In the genomic region with DNA sequence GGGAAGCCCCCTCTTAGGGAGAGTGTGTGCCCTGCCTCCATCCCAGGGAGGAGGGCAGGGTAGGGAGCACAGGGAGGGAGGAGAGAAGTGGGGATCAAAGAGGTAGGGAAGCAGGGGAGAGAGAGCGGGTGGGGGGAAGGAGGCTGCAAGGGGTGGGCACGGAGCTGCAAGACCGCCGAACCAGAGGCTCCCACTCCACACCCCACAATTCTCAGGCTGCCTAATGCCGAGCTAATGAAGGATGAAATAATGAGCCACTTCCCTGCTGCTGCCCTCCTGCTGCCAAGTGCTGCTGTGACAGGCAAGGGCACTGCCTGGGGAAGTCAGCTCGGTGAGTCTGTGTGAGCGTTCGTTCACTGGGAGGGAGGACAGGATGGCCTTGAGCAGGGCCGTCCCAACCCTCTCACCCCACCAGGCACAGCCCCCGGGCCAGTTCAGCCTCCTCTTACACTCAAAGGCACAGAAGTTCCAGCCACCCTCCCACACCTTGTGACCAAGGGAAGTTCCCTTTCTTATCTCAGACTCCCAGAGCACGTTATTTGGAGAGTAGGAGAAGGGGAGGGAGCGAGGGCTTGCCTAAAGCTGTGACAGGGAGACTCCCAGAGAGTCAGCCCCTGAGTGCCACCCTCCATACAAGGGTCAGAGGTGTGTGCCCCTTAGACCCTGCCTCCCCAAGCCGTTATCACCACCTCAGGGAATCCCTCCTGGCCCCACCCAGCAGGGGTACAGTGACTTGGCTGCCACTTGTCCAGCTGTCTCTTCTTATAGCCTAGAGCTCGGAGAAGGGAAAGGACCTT, we compare ENCODE assay signal across 9 cellular contexts. TPM values are rescaled to one million over a fixed set of nuclear protein-coding genes. Genes with fewer than 3 reads are reported as not detected.
DNase-seq lines count a peak whose midpoint lies in the region; ATAC-seq and TF ChIP-seq lines count a peak whose summit lies in the region.
"Had no signal": no experiment of that assay in that cellular context is flagged by ENCODE, and none has a peak within 500 bp of the region (broad histone marks: within the 10 kb centered on the region; RNA-seq: fewer than 3 reads in every experiment).

No MANE protein-coding gene starts in this region.

- peak overlapping the region; percentile 94 for H3K27ac Mint-ChIP-seq in neural progenitor cell

- H3K36me3 ChIP-seq in neural progenitor cell, result no peaks in the 10 kb centered on the region
- H3K36me3 ChIP-seq: Peyer's patch had no signal

- ATAC-seq in GM21717 (IDR thresholded peaks at IDR 0.05; ENCODE audit: unreplicated experiment) (no peak), GM21825 (IDR thresholded peaks at IDR 0.05; ENCODE audit: unreplicated experiment) (no peak), GM21447 (IDR thresholded peaks at IDR 0.05; ENCODE audit: unreplicated experiment) (no peak), HG02870 (IDR thresholded peaks at IDR 0.05; ENCODE audit: unreplicated experiment) (no peak)

- peaks cover 42% of the 10 kb centered on the region for H3K4me1 ChIP-seq in neural progenitor cell

- H3K27me3 ChIP-seq in neural progenitor cell, result no peaks in the 10 kb centered on the region
- H3K27me3 ChIP-seq: Peyer's patch had no signal

- H3K79me2 ChIP-seq in neural progenitor cell (ENCODE audit: low read depth), result no peaks in the 10 kb centered on the region

- peak overlapping the region; percentile 88 for H3K4me2 ChIP-seq in neural progenitor cell

- TF ChIP-seq CTCF in GM12875 (IDR thresholded peaks at IDR 0.05; ENCODE audit: borderline replicate concordance, insufficient read depth, low read depth, low read length) (0 out of 2 replicates have a peak, but pooled peaks have one; percentile 6), fibroblast of pulmonary artery (IDR thresholded peaks at IDR 0.05; ENCODE audit: low read length, missing control alignments) (peak; percentile 36), neural progenitor cell (IDR thresholded peaks at IDR 0.05) (peak; percentile 11)

- H3K4me1 Mint-ChIP-seq in neural progenitor cell, result peaks cover 52% of the 10 kb centered on the region

- peaks cover 21% of the 10 kb centered on the region for H3K27me3 Mint-ChIP-seq in neural progenitor cell (ENCODE audit: insufficient read depth, low read depth)

- H3K36me3 Mint-ChIP-seq in neural progenitor cell, result peaks cover 4% of the 10 kb centered on the region

- H3K27ac ChIP-seq in neural progenitor cell, result no peak overlapping the region

- H3K4me3 ChIP-seq in GM12875 (ENCODE audit: low read depth, low read length) (no peak overlapping the region), fibroblast of pulmonary artery (replicated peaks; ENCODE audit: low read depth, low read length) (no peak overlapping the region), neural progenitor cell (peak overlapping the region; percentile 52)
- H3K4me3 ChIP-seq: Peyer's patch had no signal

- H2AFZ ChIP-seq in neural progenitor cell (replicated peaks), result no peak overlapping the region

- peaks cover 24% of the 10 kb centered on the region for H3F3A ChIP-seq in neural progenitor cell (ENCODE audit: low read depth)

- peak overlapping the region; percentile 78 for H3K4me3 Mint-ChIP-seq in neural progenitor cell

- no peaks in the 10 kb centered on the region for H3K9me3 Mint-ChIP-seq in neural progenitor cell

- H3K9me3 ChIP-seq in neural progenitor cell (ENCODE audit: low read depth), result no peaks in the 10 kb centered on the region
- H3K9me3 ChIP-seq: Peyer's patch had no signal

- H4K20me1 ChIP-seq in neural progenitor cell (ENCODE audit: low read depth), result no peaks in the 10 kb centered on the region

- DNase-seq in NCI-H226, result peak; percentile 61
- DNase-seq in fibroblast of pulmonary artery (ENCODE audit: low read depth), result peak; percentile 48
- peak; percentile 62 for DNase-seq in neural progenitor cell (ENCODE audit: low spot score)

- no peak overlapping the region for H3K9ac ChIP-seq in neural progenitor cell

RNA-seq across cellular contexts. Expression of gene GLYCTK, which starts 12.4 kb away (rescaled TPM):
- total RNA-seq in neural progenitor cell (ENCODE audit: low replicate concordance), result 4.2 and 10.1 TPM in 2 replicates

RNA-seq across cellular contexts. Expression of gene DNAH1, which starts 16.1 kb away (rescaled TPM):
- total RNA-seq in neural progenitor cell (ENCODE audit: low replicate concordance), result 0.80 and 2.1 TPM in 2 replicates

RNA-seq across cellular contexts. Expression of gene WDR82, which starts 21.6 kb away (rescaled TPM):
- total RNA-seq in neural progenitor cell (ENCODE audit: low replicate concordance), result 45.4 and 49.2 TPM in 2 replicates

RNA-seq across cellular contexts. Expression of gene PPM1M, which starts 54.5 kb away (rescaled TPM):
- total RNA-seq in neural progenitor cell (ENCODE audit: low replicate concordance), result 1.1 and 3.1 TPM in 2 replicates
